Comparison of ENCODE assay signal across 17 cellular contexts in the genomic region with DNA sequence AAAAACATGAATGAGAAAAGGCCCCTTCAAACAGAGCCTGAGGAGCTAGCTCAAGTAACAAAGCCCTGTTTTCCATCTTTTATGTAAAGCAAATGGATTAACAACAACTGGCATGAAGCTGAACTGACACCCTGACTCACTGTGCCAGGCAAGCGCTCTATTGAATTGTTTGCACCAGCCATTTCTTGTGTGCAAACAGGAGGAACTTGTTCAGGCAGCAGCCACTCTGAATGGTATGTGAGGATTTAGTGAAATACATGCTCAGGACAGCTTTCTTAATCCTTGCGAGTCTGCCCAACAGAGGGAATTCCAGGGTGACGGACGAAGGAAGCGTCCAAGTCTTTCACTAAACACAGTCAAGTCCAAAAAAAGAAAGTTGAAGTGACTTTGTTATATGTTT.
DNase-seq lines count a peak whose midpoint lies in the region; ATAC-seq and TF ChIP-seq lines count a peak whose summit lies in the region.
"Had no signal": no experiment of that assay in that cellular context is flagged by ENCODE, and none has a peak within 500 bp of the region (broad histone marks: within the 10 kb centered on the region; RNA-seq: fewer than 3 reads in every experiment).

No MANE protein-coding gene starts in this region.

- BruUV-seq in Calu3 (replicated peaks; lab: Mats Ljungman, UMichigan): no TSS peak

- peak overlapping the region in 2 of 4 donors; percentile 14 to 19 for H3K4me3 ChIP-seq in esophagus squamous epithelium
- H3K4me3 ChIP-seq: dorsolateral prefrontal cortex, SJCRH30 had no signal

- no peaks in the 10 kb centered on the region for H3K27me3 Mint-ChIP-seq in Calu3 (ENCODE audit: unreplicated experiment)
- no peaks in the 10 kb centered on the region for H3K27me3 Mint-ChIP-seq in activated CD8-positive, alpha-beta memory T cell treated with anti-CD3 and anti-CD28 coated beads, Interleukin-2, amount 10 ng/mL, durations not matched to agents 7 days and 5 days
- H3K27me3 Mint-ChIP-seq: activated CD4-positive, alpha-beta T cell treated with anti-CD3 and anti-CD28 coated beads, Interleukin-2, amount 10 ng/mL, durations not matched to agents 24 days and 14 days; activated naive CD4-positive, alpha-beta T cell treated with anti-CD3 and anti-CD28 coated beads, Interleukin-2, amount 10 ng/mL, durations not matched to agents 7 days and 5 days; stimulated activated naive CD8-positive, alpha-beta T cell treated with anti-CD3 and anti-CD28 coated beads, Interleukin-15, amount 100 ng/mL, for 72 hours had no signal

- H3K36me3 Mint-ChIP-seq in Calu3 (ENCODE audit: insufficient read depth, unreplicated experiment): no peaks in the 10 kb centered on the region
- H3K36me3 Mint-ChIP-seq in activated CD8-positive, alpha-beta memory T cell treated with anti-CD3 and anti-CD28 coated beads, Interleukin-2, amount 10 ng/mL, durations not matched to agents 7 days and 5 days: no peaks in the 10 kb centered on the region
- H3K36me3 Mint-ChIP-seq: activated naive CD4-positive, alpha-beta T cell treated with anti-CD3 and anti-CD28 coated beads, Interleukin-2, amount 10 ng/mL, durations not matched to agents 7 days and 5 days; CD8-positive, alpha-beta T cell had no signal

- POLR2A ChIA-PET in RWPE1 (lab: Yijun Ruan, JAX; ENCODE audit: low non-redundant PET): no interaction called here

- ATAC-seq in GM18907 (IDR thresholded peaks at IDR 0.05; ENCODE audit: unreplicated experiment): no peak
- ATAC-seq in activated CD8-positive, alpha-beta memory T cell treated with anti-CD3 and anti-CD28 coated beads, Interleukin-2, amount 10 ng/mL, durations not matched to agents 7 days and 5 days: no peak
- ATAC-seq: CD8-positive, alpha-beta T cell; stimulated activated naive CD8-positive, alpha-beta T cell treated with anti-CD3 and anti-CD28 coated beads, Interleukin-15, amount 100 ng/mL, for 72 hours had no signal

- WGBS in esophagus squamous epithelium, 2 donors: 43 to 46% methylated on average over 5 of the region's 5 CpGs

- peaks cover 25% of the 10 kb centered on the region for H3K4me1 Mint-ChIP-seq in Calu3 (ENCODE audit: low read depth, unreplicated experiment)
- H3K4me1 Mint-ChIP-seq in activated CD8-positive, alpha-beta memory T cell treated with anti-CD3 and anti-CD28 coated beads, Interleukin-2, amount 10 ng/mL, durations not matched to agents 7 days and 5 days: no peaks in the 10 kb centered on the region
- H3K4me1 Mint-ChIP-seq: activated CD4-positive, alpha-beta T cell treated with anti-CD3 and anti-CD28 coated beads, Interleukin-2, amount 10 ng/mL, durations not matched to agents 24 days and 14 days; activated naive CD4-positive, alpha-beta T cell treated with anti-CD3 and anti-CD28 coated beads, Interleukin-2, amount 10 ng/mL, durations not matched to agents 7 days and 5 days; stimulated activated naive CD8-positive, alpha-beta T cell treated with anti-CD3 and anti-CD28 coated beads, Interleukin-15, amount 100 ng/mL, for 72 hours had no signal

- H3K36me3 ChIP-seq in esophagus squamous epithelium: no peaks in the 10 kb centered on the region
- H3K36me3 ChIP-seq: SJCRH30 had no signal

- intact Hi-C loops in Calu3 (cut with micrococcal nuclease; ENCODE audit: unreplicated experiment): no loop called here
- intact Hi-C loops in esophagus squamous epithelium (cut with DNase I): no loop called here

- no peak overlapping the region for H3K4me3 Mint-ChIP-seq in Calu3 (ENCODE audit: low read depth, unreplicated experiment)
- no peak overlapping the region for H3K4me3 Mint-ChIP-seq in activated CD8-positive, alpha-beta memory T cell treated with anti-CD3 and anti-CD28 coated beads, Interleukin-2, amount 10 ng/mL, durations not matched to agents 7 days and 5 days
- H3K4me3 Mint-ChIP-seq: activated CD4-positive, alpha-beta T cell treated with anti-CD3 and anti-CD28 coated beads, Interleukin-2, amount 10 ng/mL, durations not matched to agents 24 days and 14 days; activated naive CD4-positive, alpha-beta T cell treated with anti-CD3 and anti-CD28 coated beads, Interleukin-2, amount 10 ng/mL, durations not matched to agents 7 days and 5 days; CD8-positive, alpha-beta T cell; nephron; stimulated activated naive CD8-positive, alpha-beta T cell treated with anti-CD3 and anti-CD28 coated beads, Interleukin-15, amount 100 ng/mL, for 72 hours had no signal

- peaks cover 9 to 45% (median 11%) of the 10 kb centered on the region in 3 donors for H3K4me1 ChIP-seq in esophagus squamous epithelium

- CTCF ChIA-PET in Calu3 (lab: Charles Lee) (no interaction called here), RWPE1 (lab: Yijun Ruan, JAX) (no interaction called here)
- CTCF ChIA-PET in activated CD8-positive, alpha-beta memory T cell treated with anti-CD3 and anti-CD28 coated beads, Interleukin-2, amount 10 ng/mL, durations not matched to agents 7 days and 5 days (lab: Charles Lee): no interaction called here

- TF ChIP-seq POLR2A in esophagus squamous epithelium (IDR thresholded peaks at IDR 0.05): no peak

- no peak for TF ChIP-seq CTCF in Calu3 (IDR thresholded peaks at IDR 0.05; ENCODE audit: unreplicated experiment)
- no peak for TF ChIP-seq CTCF in RWPE1 (conservative IDR thresholded peaks at IDR 0.05; ENCODE audit: low read depth)
- no peak for TF ChIP-seq CTCF in esophagus squamous epithelium (IDR thresholded peaks at IDR 0.05)

- no peak overlapping the region for H3K27ac Mint-ChIP-seq in Calu3 (ENCODE audit: unreplicated experiment)
- no peak overlapping the region for H3K27ac Mint-ChIP-seq in activated CD8-positive, alpha-beta memory T cell treated with anti-CD3 and anti-CD28 coated beads, Interleukin-2, amount 10 ng/mL, durations not matched to agents 7 days and 5 days
- H3K27ac Mint-ChIP-seq: activated CD4-positive, alpha-beta T cell treated with anti-CD3 and anti-CD28 coated beads, Interleukin-2, amount 10 ng/mL, durations not matched to agents 24 days and 14 days; activated naive CD4-positive, alpha-beta T cell treated with anti-CD3 and anti-CD28 coated beads, Interleukin-2, amount 10 ng/mL, durations not matched to agents 7 days and 5 days; CD8-positive, alpha-beta T cell; nephron; stimulated activated naive CD8-positive, alpha-beta T cell treated with anti-CD3 and anti-CD28 coated beads, Interleukin-15, amount 100 ng/mL, for 72 hours had no signal

- DNase-seq in Calu3 (peak; percentile 31), RWPE1 (ENCODE audit: low spot score) (peak; percentile 70), esophagus squamous epithelium (lab: John Stamatoyannopoulos, UW) (no peak), mucosa of gallbladder (ENCODE audit: low spot score) (peak; percentile 29), NCI-H146 treated with DMSO at 0.1 percent for 48 hours (lab: John Stamatoyannopoulos, UW; ENCODE audit: unreplicated experiment) (no peak), kidney glomerular epithelial cell (lab: John Stamatoyannopoulos, UW) (no peak)
- DNase-seq in activated CD8-positive, alpha-beta memory T cell treated with anti-CD3 and anti-CD28 coated beads, Interleukin-2, amount 10 ng/mL, durations not matched to agents 7 days and 5 days: no peak
- DNase-seq: activated CD4-positive, alpha-beta T cell treated with anti-CD3 and anti-CD28 coated beads, Interleukin-2, amount 10 ng/mL, durations not matched to agents 24 days and 14 days; activated naive CD4-positive, alpha-beta T cell treated with anti-CD3 and anti-CD28 coated beads, Interleukin-2, amount 10 ng/mL, durations not matched to agents 7 days and 5 days; CD8-positive, alpha-beta T cell; dorsolateral prefrontal cortex; Karpas-422; SJCRH30; stimulated activated naive CD8-positive, alpha-beta T cell treated with anti-CD3 and anti-CD28 coated beads, Interleukin-15, amount 100 ng/mL, for 72 hours; T-helper 9 cell had no signal

- H3K9me3 ChIP-seq in esophagus squamous epithelium: no peaks in the 10 kb centered on the region
- H3K9me3 ChIP-seq: SJCRH30 had no signal

- H3K27ac ChIP-seq in RWPE1 (no peak overlapping the region; the same call in 1 of the 2 replicates), esophagus squamous epithelium (peak overlapping the region; percentile 58 to 71 (median 68))
- H3K27ac ChIP-seq: dorsolateral prefrontal cortex, SJCRH30 had no signal

- H3K9me3 Mint-ChIP-seq in Calu3 (ENCODE audit: low read depth, unreplicated experiment): no peaks in the 10 kb centered on the region
- H3K9me3 Mint-ChIP-seq in activated CD8-positive, alpha-beta memory T cell treated with anti-CD3 and anti-CD28 coated beads, Interleukin-2, amount 10 ng/mL, durations not matched to agents 7 days and 5 days (ENCODE audit: low read depth): peaks cover 2% of the 10 kb centered on the region
- H3K9me3 Mint-ChIP-seq: activated CD4-positive, alpha-beta T cell treated with anti-CD3 and anti-CD28 coated beads, Interleukin-2, amount 10 ng/mL, durations not matched to agents 24 days and 14 days; activated naive CD4-positive, alpha-beta T cell treated with anti-CD3 and anti-CD28 coated beads, Interleukin-2, amount 10 ng/mL, durations not matched to agents 7 days and 5 days; nephron had no signal

- no peaks in the 10 kb centered on the region for H3K27me3 ChIP-seq in esophagus squamous epithelium
- H3K27me3 ChIP-seq: dorsolateral prefrontal cortex, SJCRH30 had no signal

Comparison
In these comparisons a context has a peak if more than half of its experiments do, and no peak if none do; other contexts are left out.
1. DNase-seq: peak in Calu3 (single experiment), RWPE1 (single experiment) and mucosa of gallbladder (single experiment); none in esophagus squamous epithelium (single experiment), activated CD8-positive, alpha-beta memory T cell treated with anti-CD3 and anti-CD28 coated beads, Interleukin-2, amount 10 ng/mL, durations not matched to agents 7 days and 5 days (single experiment), NCI-H146 treated with DMSO at 0.1 percent for 48 hours (single experiment) and kidney glomerular epithelial cell (single experiment).